In the genomic region with DNA sequence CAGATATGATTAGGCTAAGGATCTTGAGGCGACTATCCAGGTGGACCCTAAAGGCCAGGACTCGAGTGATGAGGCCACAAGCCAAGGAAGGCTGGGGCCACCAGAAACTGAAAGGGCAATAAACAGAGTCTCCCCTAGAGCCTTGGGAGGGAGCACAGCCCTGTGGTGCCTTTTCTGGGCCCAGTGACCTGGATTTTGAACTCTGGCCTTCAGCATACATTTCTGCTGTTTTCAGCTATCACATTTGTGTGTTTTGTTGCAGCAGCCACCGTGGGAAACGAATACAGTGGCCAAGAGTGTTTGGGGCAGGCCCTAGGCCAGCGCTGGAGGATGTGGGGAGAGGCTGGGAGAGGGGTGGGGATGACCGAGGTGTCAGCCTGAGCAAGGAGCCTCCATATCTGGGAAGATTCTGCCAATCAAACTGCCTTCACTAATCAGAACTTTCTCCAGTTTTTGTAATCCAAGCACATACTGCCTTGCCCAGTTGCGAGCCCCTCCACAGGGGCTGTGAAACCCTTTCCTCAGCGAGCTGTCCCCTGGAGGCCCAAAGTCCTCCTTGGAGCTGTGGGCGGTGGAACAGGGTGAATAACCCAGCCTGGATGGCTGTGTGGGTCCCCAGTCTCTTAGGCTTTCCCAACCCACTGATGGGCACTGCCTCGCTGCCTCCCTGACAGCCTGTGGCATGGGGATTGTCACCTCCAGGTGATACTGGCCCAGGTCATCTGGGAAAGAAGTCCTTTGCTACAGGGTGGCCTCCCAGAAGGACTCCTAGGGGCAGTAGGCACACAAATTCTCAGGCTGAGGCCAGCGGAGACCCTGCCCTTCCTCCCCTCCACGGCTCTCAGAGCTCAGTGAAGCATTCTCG, we compare ENCODE assay signal across 10 cellular contexts. TPM values are rescaled to one million over a fixed set of nuclear protein-coding genes. Genes with fewer than 3 reads are reported as not detected.
DNase-seq lines count a peak whose midpoint lies in the region; ATAC-seq and TF ChIP-seq lines count a peak whose summit lies in the region.
"Had no signal": no experiment of that assay in that cellular context is flagged by ENCODE, and none has a peak within 500 bp of the region (broad histone marks: within the 10 kb centered on the region; RNA-seq: fewer than 3 reads in every experiment).

No MANE protein-coding gene starts in this region.

- no peak overlapping the region for H3K4me3 ChIP-seq in IMR-90 (ENCODE audit: insufficient read depth, low read depth, low read length)
- no peak overlapping the region for H3K4me3 ChIP-seq in muscle layer of duodenum (ENCODE audit: low read depth in 1 of 2, low read length in 2 of 2)
- no peak overlapping the region for H3K4me3 ChIP-seq in CD4-positive, alpha-beta memory T cell (ENCODE audit: low read length in 2 of 2)

- H3K4me1 ChIP-seq in IMR-90 (ENCODE audit: control insufficient read depth, insufficient read depth, low read length) = peaks cover 26% of the 10 kb centered on the region
- peaks cover 0 to 32% of the 10 kb centered on the region in 2 donors for H3K4me1 ChIP-seq in muscle layer of duodenum (ENCODE audit: control insufficient read depth in 1 of 2, insufficient read depth in 2 of 2, low read length in 2 of 2)
- H3K4me1 ChIP-seq in CD4-positive, alpha-beta memory T cell (ENCODE audit: insufficient read depth, low read length) = no peaks in the 10 kb centered on the region

- H3K4me3 Mint-ChIP-seq in CD4-positive, alpha-beta memory T cell = no peak overlapping the region

- H3K27ac ChIP-seq in IMR-90 (ENCODE audit: insufficient read depth, low read length) = no peak overlapping the region
- H3K27ac ChIP-seq in caudate nucleus (ENCODE audit: low read depth, low read length) = peak overlapping the region; percentile 94
- H3K27ac ChIP-seq in muscle layer of duodenum (ENCODE audit: low read length) = peak overlapping the region; percentile 31
- H3K27ac ChIP-seq in temporal lobe (ENCODE audit: low read depth, low read length) = peak overlapping the region; percentile 89
- H3K27ac ChIP-seq in CD4-positive, alpha-beta memory T cell (ENCODE audit: low read depth, low read length) = no peak overlapping the region

- intact Hi-C loops in IMR-90 (cut with micrococcal nuclease) = no loop called here
- intact Hi-C loops in CD4-positive, alpha-beta memory T cell (cut with micrococcal nuclease) = no loop called here

- H2AFZ ChIP-seq in IMR-90 (replicated peaks; ENCODE audit: low read length, poor library complexity) = no peak overlapping the region

- 95% methylated on average over 7 of the region's 13 CpGs; no CpG with 5 or more reads in 1 of the 2 experiments for WGBS in IMR-90 (ENCODE audit: extremely low coverage in 2 of 2, insufficient read length in 1 of 2), 2 experiments

- no peaks in the 10 kb centered on the region for H3K4me1 Mint-ChIP-seq in CD4-positive, alpha-beta memory T cell

- no peak overlapping the region for H3K9ac ChIP-seq in IMR-90 (ENCODE audit: low read depth, low read length)

- H3K27me3 Mint-ChIP-seq in CD4-positive, alpha-beta memory T cell = peaks cover 0 to 10% of the 10 kb centered on the region in 2 donors

- H2BK5ac ChIP-seq in IMR-90 (ENCODE audit: low read depth, low read length, poor library complexity, severe bottlenecking) = peak overlapping the region; percentile 58

- no peak overlapping the region for H3K4me2 ChIP-seq in IMR-90 (ENCODE audit: low read depth, low read length)

- no peak overlapping the region; a peak in 1 of 4 replicates for H4K8ac ChIP-seq in IMR-90 (ENCODE audit: low read depth in 2 of 2, low read length in 2 of 2)

- no peak for ATAC-seq in IMR-90 (ENCODE audit: low read depth)

- no peak overlapping the region for H2BK20ac ChIP-seq in IMR-90 (ENCODE audit: low read depth, low read length)

- H3K27me3 ChIP-seq in IMR-90 (ENCODE audit: control insufficient read depth, insufficient read depth, low read length) (no peaks in the 10 kb centered on the region), muscle layer of duodenum (ENCODE audit: low read depth, low read length) (no peaks in the 10 kb centered on the region)
- no peaks in the 10 kb centered on the region for H3K27me3 ChIP-seq in CD4-positive, alpha-beta memory T cell (ENCODE audit: insufficient read depth, low read length)

- dilution Hi-C loops in IMR-90 (cut with HindIII; ENCODE audit: low sequenced_read_pairs, unreplicated experiment) = no loop called here

- no peak overlapping the region; the same call in 1 of the 2 replicates for H3K18ac ChIP-seq in IMR-90 (ENCODE audit: low read depth, low read length)

- H2BK120ac ChIP-seq in IMR-90 (ENCODE audit: low read depth, low read length) = 0 out of 2 replicates have a peak overlapping the region, but pooled peaks have one; percentile 80

- no peaks in the 10 kb centered on the region for H3K36me3 Mint-ChIP-seq in CD4-positive, alpha-beta memory T cell

- H3K9me1 ChIP-seq in IMR-90 (ENCODE audit: insufficient read depth, low read length) = peaks cover 24% of the 10 kb centered on the region

- no peak for TF ChIP-seq RAD21 in IMR-90 (IDR thresholded peaks at IDR 0.05; ENCODE audit: low read length)

- peak overlapping the region; percentile 53 for H2AK5ac ChIP-seq in IMR-90 (ENCODE audit: low read depth, low read length)

- H3K23ac ChIP-seq in IMR-90 (ENCODE audit: low read depth, low read length) = no peak overlapping the region

- CTCF ChIA-PET in IMR-90 (lab: Yijun Ruan, JAX) = interaction anchor here (0.8 kb wide), 1 partner anchor 11 kb away, joined by 3 read pairs; no protein-coding TSS in a partner anchor
- CTCF ChIA-PET in CD4-positive, alpha-beta memory T cell (lab: Charles Lee; ENCODE audit: partially characterized antibody) = no interaction called here

- no peak for TF ChIP-seq POLR2A in IMR-90 (IDR thresholded peaks at IDR 0.05; ENCODE audit: low read depth, low read length)

- no peak overlapping the region for H3K56ac ChIP-seq in IMR-90 (ENCODE audit: extremely low read depth, insufficient read depth, low read length)

- H3K4ac ChIP-seq in IMR-90 (ENCODE audit: low read depth, low read length) = peak overlapping the region; percentile 87

- POLR2A ChIA-PET in IMR-90 (lab: Charles Lee; ENCODE audit: unreplicated experiment) = no interaction called here
- POLR2A ChIA-PET in CD4-positive, alpha-beta memory T cell (lab: Charles Lee; ENCODE audit: partially characterized antibody) = no interaction called here

- peaks cover 8% of the 10 kb centered on the region for H4K20me1 ChIP-seq in IMR-90 (ENCODE audit: insufficient read depth, low read length)

- no peak overlapping the region for H3K27ac Mint-ChIP-seq in CD4-positive, alpha-beta memory T cell

- H2AK9ac ChIP-seq in IMR-90 (replicated peaks; ENCODE audit: low read depth, low read length, poor library complexity) = peak overlapping the region; percentile 70

- BruUV-seq in IMR-90 (replicated peaks; lab: Mats Ljungman, UMichigan) = no TSS peak

- in situ Hi-C loops in IMR-90 (cut with MboI; ENCODE audit: low sequenced_read_pairs) = no loop called here

- peaks cover 0 to 4% of the 10 kb centered on the region in 2 experiments; a peak in 1 of 4 replicates for H3K79me1 ChIP-seq in IMR-90 (ENCODE audit: low read depth in 1 of 2, low read length in 2 of 2)

- H3K14ac ChIP-seq in IMR-90 (replicated peaks; ENCODE audit: low read depth, low read length) = peak overlapping the region; percentile 77

- no peak for TF ChIP-seq CTCF in IMR-90 (conservative IDR thresholded peaks at IDR 0.05; ENCODE audit: low read depth, low read length)

- H4K91ac ChIP-seq in IMR-90 (ENCODE audit: insufficient read depth, low read depth, low read length) = no peak overlapping the region; the same call in 1 of the 2 replicates

- H3K9me3 Mint-ChIP-seq in CD4-positive, alpha-beta memory T cell = no peaks in the 10 kb centered on the region

- DNase-seq in IMR-90 (no peak), caudate nucleus (lab: John Stamatoyannopoulos, UW) (no peak), SKM-1 treated with dmso at 0.1 percent for 144 hours (lab: John Stamatoyannopoulos, UW; ENCODE audit: unreplicated experiment) (no peak), NOMO-1 (lab: John Stamatoyannopoulos, UW; ENCODE audit: unreplicated experiment in 2 of 2) (no peak)
- DNase-seq in CD4-positive, alpha-beta memory T cell = no peak
- DNase-seq: activated CD4-positive, alpha-beta T cell treated with anti-CD3 and anti-CD28 coated beads for 4 hours; COR-L47; stimulated activated CD4-positive, alpha-beta T cell treated with anti-CD3 and anti-CD28 coated beads, Interleukin-1b, Interleukin-23, amount 100 ng/mL, for 48 hours had no signal

- H2BK15ac ChIP-seq in IMR-90 (ENCODE audit: low read depth, low read length) = no peak overlapping the region

- H3K9me3 ChIP-seq in IMR-90 (ENCODE audit: control insufficient read depth, insufficient read depth, low read length) (no peaks in the 10 kb centered on the region), muscle layer of duodenum (ENCODE audit: control insufficient read depth in 1 of 2, low read length in 2 of 2) (no peaks in the 10 kb centered on the region)
- no peaks in the 10 kb centered on the region for H3K9me3 ChIP-seq in CD4-positive, alpha-beta memory T cell (ENCODE audit: control insufficient read depth in 1 of 2, low read length in 2 of 2)

- no peaks in the 10 kb centered on the region for H3K36me3 ChIP-seq in IMR-90 (ENCODE audit: control insufficient read depth, insufficient read depth, low read length)
- no peaks in the 10 kb centered on the region for H3K36me3 ChIP-seq in muscle layer of duodenum (ENCODE audit: control insufficient read depth in 1 of 2, insufficient read depth in 2 of 2, low read length in 2 of 2)
- no peaks in the 10 kb centered on the region for H3K36me3 ChIP-seq in CD4-positive, alpha-beta memory T cell (ENCODE audit: insufficient read depth, low read length)

- H4K5ac ChIP-seq in IMR-90 (ENCODE audit: low read depth, low read length) = no peak overlapping the region

RNA-seq across cellular contexts. Expression of a gene that starts 16.8 kb away (rescaled TPM):
- total RNA-seq in IMR-90 (2012; rRNA removed) (23.3 and 42.5 TPM in 2 replicates), temporal lobe (7.9 TPM)
- polyA plus RNA-seq in IMR-90 (2012; rRNA removed) = 43.8 and 54.9 TPM in 2 replicates
- 53.7 and 71.4 TPM in 2 replicates for polyA plus RNA-seq in IMR-90 (2012; cell fraction: cytosol; rRNA removed)
- polyA plus RNA-seq in IMR-90 (2012; cell fraction: nucleus; rRNA removed; ENCODE audit: low replicate concordance) = 30.7 and 46.9 TPM in 2 replicates
- total RNA-seq in CD4-positive, alpha-beta memory T cell = 1 to 10 TPM; 2.5 to 2.8 TPM
- under 1 TPM in 1 of 2 donors, not detected in 1; 0.29 TPM for polyA plus RNA-seq in CD4-positive, alpha-beta memory T cell

RNA-seq across cellular contexts. Expression of a gene that starts 32.6 kb away (rescaled TPM):
- total RNA-seq in IMR-90 (2012; rRNA removed) (6.4 and 9.7 TPM in 2 replicates), temporal lobe (18.2 TPM)
- polyA plus RNA-seq in IMR-90 (2012; rRNA removed) = 20.7 and 25.4 TPM in 2 replicates
- 31.6 and 31.9 TPM in 2 replicates for polyA plus RNA-seq in IMR-90 (2012; cell fraction: cytosol; rRNA removed)
- 48.2 and 94.1 TPM in 2 replicates for polyA plus RNA-seq in IMR-90 (2012; cell fraction: nucleus; rRNA removed; ENCODE audit: low replicate concordance)
- total RNA-seq in CD4-positive, alpha-beta memory T cell = 10 to 100 TPM; 19.4 to 26.2 TPM
- 10 to 100 TPM in 1 of 2 donors, 1 to 10 TPM in 1; 2.1 to 12.4 TPM for polyA plus RNA-seq in CD4-positive, alpha-beta memory T cell

RNA-seq across cellular contexts. Expression of a gene that starts 41.3 kb away (rescaled TPM):
- 5.0 and 7.0 TPM in 2 replicates for total RNA-seq in IMR-90 (2012; rRNA removed)
- 69.5 and 71.6 TPM in 2 replicates for polyA plus RNA-seq in IMR-90 (2012; rRNA removed)
- polyA plus RNA-seq in IMR-90 (2012; cell fraction: cytosol; rRNA removed) = 64.0 and 103 TPM in 2 replicates
- polyA plus RNA-seq in IMR-90 (2012; cell fraction: nucleus; rRNA removed; ENCODE audit: low replicate concordance) = 30.2 and 36.0 TPM in 2 replicates
- total RNA-seq in temporal lobe = 2.0 TPM
- total RNA-seq in CD4-positive, alpha-beta memory T cell = not detected
- not detected for polyA plus RNA-seq in CD4-positive, alpha-beta memory T cell

Comparison
In these comparisons a context has a peak if more than half of its experiments do, and no peak if none do; other contexts are left out.
1. H3K27ac ChIP-seq: peak in caudate nucleus (single experiment), muscle layer of duodenum (single experiment) and temporal lobe (single experiment); none in IMR-90 (single experiment) and CD4-positive, alpha-beta memory T cell (single experiment).